11 cellular contexts compared by ENCODE assay signal in the genomic region with DNA sequence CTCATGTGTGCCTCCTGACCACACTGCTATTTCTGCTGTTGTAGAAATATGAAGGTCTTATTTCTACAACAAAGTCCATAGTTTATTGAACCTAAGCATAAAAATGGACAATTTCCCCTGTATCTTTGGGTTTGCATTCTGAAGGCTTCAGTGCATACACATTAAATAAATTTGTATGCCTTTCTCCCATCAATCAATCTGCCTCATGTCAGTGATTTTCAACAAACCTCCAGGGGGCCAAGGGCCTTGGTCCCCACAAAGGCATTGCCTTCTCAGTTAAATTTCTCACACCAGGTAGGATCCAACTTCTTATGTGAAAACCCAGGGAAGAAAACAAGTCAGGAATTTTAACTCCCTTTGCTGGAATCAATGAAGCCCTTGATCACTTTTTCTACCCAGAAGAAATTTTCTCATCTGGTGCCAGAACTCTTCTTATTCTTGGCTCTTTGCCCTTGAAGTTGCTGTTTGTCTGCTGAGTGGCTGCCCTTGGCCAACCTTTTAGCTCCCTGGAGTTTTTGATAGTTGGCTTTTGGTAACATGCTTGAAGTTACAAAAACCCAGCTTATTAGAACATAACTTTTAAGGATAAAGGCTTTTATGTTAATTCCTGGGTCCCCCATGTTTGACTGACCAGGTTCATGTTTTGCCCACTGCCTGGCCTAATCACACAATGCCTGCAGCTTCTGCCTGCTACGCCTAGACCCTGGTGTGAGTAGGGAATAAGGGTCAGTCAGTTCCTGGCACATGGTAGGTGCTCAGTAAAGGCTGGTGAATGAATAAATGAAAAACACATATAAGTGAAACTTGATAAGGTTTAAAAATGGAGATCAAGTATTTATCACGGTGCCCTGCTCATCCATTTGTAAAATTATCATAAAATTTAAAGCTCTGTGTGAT. TPM values are rescaled to one million over a fixed set of nuclear protein-coding genes. Genes with fewer than 3 reads are reported as not detected.
DNase-seq lines count a peak whose midpoint lies in the region; ATAC-seq, FAIRE-seq and TF ChIP-seq lines count a peak whose summit lies in the region.
"Had no signal": no experiment of that assay in that cellular context is flagged by ENCODE, and none has a peak within 500 bp of the region (broad histone marks: within the 10 kb centered on the region; RNA-seq: fewer than 3 reads in every experiment).

No MANE protein-coding gene starts in this region.

- peak overlapping the region; percentile 16 to 54 for H3K27ac ChIP-seq in kidney (ENCODE audit: low read depth in 2 of 2, low read length in 2 of 2)
- peak overlapping the region in 1 of 2 donors; percentile 32 for H3K27ac ChIP-seq in testis
- H3K27ac ChIP-seq in A673 (ENCODE audit: low read depth, low read length, poor library complexity, severe bottlenecking): no peak overlapping the region
- H3K27ac ChIP-seq: KMS-11 had no signal

- WGBS in testis, 2 donors: 63 to 73% methylated on average over 2 of the region's 2 CpGs

- no peak for TF ChIP-seq POLR2A in testis (IDR thresholded peaks at IDR 0.05)

- no TSS peak for BruUV-seq in A673 (replicated peaks; lab: Mats Ljungman, UMichigan)

- no peak overlapping the region for H3K9ac ChIP-seq in kidney (ENCODE audit: low read length in 2 of 2)
- H3K9ac ChIP-seq: KMS-11 had no signal

- peak overlapping the region; percentile 26 for H3K27ac Mint-ChIP-seq in activated CD4-positive, alpha-beta memory T cell treated with anti-CD3 and anti-CD28 coated beads for 36 hours
- no peak overlapping the region for H3K27ac Mint-ChIP-seq in activated CD4-positive, alpha-beta memory T cell treated with anti-CD3 and anti-CD28 coated beads, Interleukin-2, amount 10 ng/mL, durations not matched to agents 7 days and 5 days
- H3K27ac Mint-ChIP-seq: stimulated activated naive CD8-positive, alpha-beta T cell treated with anti-CD3 and anti-CD28 coated beads, Interleukin-15, Interleukin-2, amounts not matched to agents 100 ng/mL and 50 ng/mL, for 24 hours had no signal

- peaks cover 14% of the 10 kb centered on the region for H3K4me1 Mint-ChIP-seq in activated CD4-positive, alpha-beta memory T cell treated with anti-CD3 and anti-CD28 coated beads for 36 hours (ENCODE audit: low read depth)
- peaks cover 2% of the 10 kb centered on the region for H3K4me1 Mint-ChIP-seq in activated CD4-positive, alpha-beta memory T cell treated with anti-CD3 and anti-CD28 coated beads, Interleukin-2, amount 10 ng/mL, durations not matched to agents 7 days and 5 days

- CTCF ChIA-PET in activated CD4-positive, alpha-beta memory T cell treated with anti-CD3 and anti-CD28 coated beads for 36 hours (lab: Charles Lee): interaction anchor here (0.8 to 10.7 kb wide), 38 partner anchors 9 to 256 kb away, joined by 3 to 233 read pairs (median 4); a partner anchor contains a TSS
- CTCF ChIA-PET in activated CD4-positive, alpha-beta memory T cell treated with anti-CD3 and anti-CD28 coated beads, Interleukin-2, amount 10 ng/mL, durations not matched to agents 7 days and 5 days (lab: Charles Lee): interaction anchor here (0.7 to 3.9 kb wide), 18 partner anchors 9 to 359 kb away, joined by 3 to 79 read pairs (median 4); no protein-coding TSS in a partner anchor
- CTCF ChIA-PET in A673 (lab: Charles Lee): interaction anchor here (0.8 to 2.2 kb wide), 4 partner anchors 217 to 258 kb away, joined by 3 to 34 read pairs (median 9); no protein-coding TSS in a partner anchor

- no peaks in the 10 kb centered on the region for H3K9me3 ChIP-seq in kidney (ENCODE audit: control insufficient read depth in 1 of 2, low read length in 2 of 2)
- H3K9me3 ChIP-seq in testis: no peaks in the 10 kb centered on the region
- H3K9me3 ChIP-seq in A673 (ENCODE audit: low read depth, low read length, poor library complexity, severe bottlenecking): no peaks in the 10 kb centered on the region

- H3K36me3 ChIP-seq in kidney (ENCODE audit: control insufficient read depth in 1 of 2, insufficient read depth in 2 of 2, low read length in 2 of 2): no peaks in the 10 kb centered on the region
- no peaks in the 10 kb centered on the region for H3K36me3 ChIP-seq in testis (ENCODE audit: low read depth, missing control alignments)
- H3K36me3 ChIP-seq in A673 (ENCODE audit: insufficient read depth, low read length, poor library complexity, severe bottlenecking): no peaks in the 10 kb centered on the region

- H3K4me3 Mint-ChIP-seq in activated CD4-positive, alpha-beta memory T cell treated with anti-CD3 and anti-CD28 coated beads for 36 hours: no peak overlapping the region
- no peak overlapping the region for H3K4me3 Mint-ChIP-seq in activated CD4-positive, alpha-beta memory T cell treated with anti-CD3 and anti-CD28 coated beads, Interleukin-2, amount 10 ng/mL, durations not matched to agents 7 days and 5 days
- H3K4me3 Mint-ChIP-seq: stimulated activated naive CD8-positive, alpha-beta T cell treated with anti-CD3 and anti-CD28 coated beads, Interleukin-15, Interleukin-2, amounts not matched to agents 100 ng/mL and 50 ng/mL, for 24 hours had no signal

- no peak for FAIRE-seq in kidney (lab: Jason Lieb, UNC)
- FAIRE-seq: colon had no signal

- ATAC-seq in GM19467 (IDR thresholded peaks at IDR 0.05; ENCODE audit: unreplicated experiment) (no peak), HG03139 (IDR thresholded peaks at IDR 0.05; ENCODE audit: unreplicated experiment) (no peak)

- in situ Hi-C loops in astrocyte of the cerebellum (cut with HindIII; ENCODE audit: low sequenced_read_pairs): loop anchor here (25.0 kb wide), 1 partner anchor 225 kb away; no protein-coding TSS in a partner anchor

- no peak for TF ChIP-seq CTCF in astrocyte of the cerebellum (IDR thresholded peaks at IDR 0.05; ENCODE audit: low read depth, low read length, missing control alignments)
- TF ChIP-seq CTCF in kidney (IDR thresholded peaks at IDR 0.05; ENCODE audit: borderline replicate concordance, extremely low read depth, insufficient read depth): no peak
- peak in 1 of 3 experiments; percentile 22 for TF ChIP-seq CTCF in testis (IDR thresholded peaks at IDR 0.05)
- TF ChIP-seq CTCF in A673 (conservative IDR thresholded peaks at IDR 0.05; ENCODE audit: low read depth, low read length): no peak

- H3K27me3 Mint-ChIP-seq in activated CD4-positive, alpha-beta memory T cell treated with anti-CD3 and anti-CD28 coated beads for 36 hours: no peaks in the 10 kb centered on the region
- H3K27me3 Mint-ChIP-seq in activated CD4-positive, alpha-beta memory T cell treated with anti-CD3 and anti-CD28 coated beads, Interleukin-2, amount 10 ng/mL, durations not matched to agents 7 days and 5 days: no peaks in the 10 kb centered on the region
- H3K27me3 Mint-ChIP-seq: stimulated activated naive CD8-positive, alpha-beta T cell treated with anti-CD3 and anti-CD28 coated beads, Interleukin-15, Interleukin-2, amounts not matched to agents 100 ng/mL and 50 ng/mL, for 24 hours had no signal

- H3K27me3 ChIP-seq in testis (no peaks in the 10 kb centered on the region), A673 (replicated peaks; ENCODE audit: insufficient read depth, low read depth, low read length, poor library complexity) (no peaks in the 10 kb centered on the region)

- H3K4me1 ChIP-seq in kidney (ENCODE audit: control insufficient read depth in 1 of 2, insufficient read depth in 1 of 2, low read depth in 1 of 2, low read length in 2 of 2) (peaks cover 8 to 12% of the 10 kb centered on the region in 2 donors), testis (peaks cover 10% of the 10 kb centered on the region), A673 (ENCODE audit: insufficient read depth, low read length, poor library complexity, severe bottlenecking) (peaks cover 7% of the 10 kb centered on the region)

- POLR2A ChIA-PET in activated CD4-positive, alpha-beta memory T cell treated with anti-CD3 and anti-CD28 coated beads for 36 hours (lab: Charles Lee): interaction anchor here (1.5 kb wide), 1 partner anchor 164 kb away, joined by 4 read pairs; no protein-coding TSS in a partner anchor
- POLR2A ChIA-PET in activated CD4-positive, alpha-beta memory T cell treated with anti-CD3 and anti-CD28 coated beads, Interleukin-2, amount 10 ng/mL, durations not matched to agents 7 days and 5 days (lab: Charles Lee): interaction anchor here (1.4 to 1.6 kb wide), 2 partner anchors 251 to 258 kb away, joined by 4 to 11 read pairs; no protein-coding TSS in a partner anchor
- POLR2A ChIA-PET in A673 (lab: Charles Lee; ENCODE audit: low non-redundant PET): no interaction called here

- H3K36me3 Mint-ChIP-seq in activated CD4-positive, alpha-beta memory T cell treated with anti-CD3 and anti-CD28 coated beads for 36 hours: peaks cover 7% of the 10 kb centered on the region
- peaks cover 4% of the 10 kb centered on the region for H3K36me3 Mint-ChIP-seq in activated CD4-positive, alpha-beta memory T cell treated with anti-CD3 and anti-CD28 coated beads, Interleukin-2, amount 10 ng/mL, durations not matched to agents 7 days and 5 days (ENCODE audit: low read depth)

- no peaks in the 10 kb centered on the region for H3K9me3 Mint-ChIP-seq in activated CD4-positive, alpha-beta memory T cell treated with anti-CD3 and anti-CD28 coated beads for 36 hours
- H3K9me3 Mint-ChIP-seq in activated CD4-positive, alpha-beta memory T cell treated with anti-CD3 and anti-CD28 coated beads, Interleukin-2, amount 10 ng/mL, durations not matched to agents 7 days and 5 days: no peaks in the 10 kb centered on the region
- H3K9me3 Mint-ChIP-seq: stimulated activated naive CD8-positive, alpha-beta T cell treated with anti-CD3 and anti-CD28 coated beads, Interleukin-15, Interleukin-2, amounts not matched to agents 100 ng/mL and 50 ng/mL, for 24 hours had no signal

- H3K4me3 ChIP-seq in astrocyte of the cerebellum (ENCODE audit: low read depth, low read length): no peak overlapping the region
- H3K4me3 ChIP-seq in kidney (ENCODE audit: low read length in 2 of 2): no peak overlapping the region
- no peak overlapping the region for H3K4me3 ChIP-seq in testis
- H3K4me3 ChIP-seq in A673 (ENCODE audit: low read depth, low read length, poor library complexity, severe bottlenecking): no peak overlapping the region

- no peak for DNase-seq in activated CD4-positive, alpha-beta memory T cell treated with anti-CD3 and anti-CD28 coated beads for 36 hours
- DNase-seq in activated CD4-positive, alpha-beta memory T cell treated with anti-CD3 and anti-CD28 coated beads, Interleukin-2, amount 10 ng/mL, durations not matched to agents 7 days and 5 days: no peak
- peak; percentile 71 for DNase-seq in astrocyte of the cerebellum (ENCODE audit: low read depth)
- DNase-seq in kidney: no peak
- peak; percentile 61 for DNase-seq in testis
- DNase-seq in A673 (ENCODE audit: low spot score): no peak

- intact Hi-C loops in activated CD4-positive, alpha-beta memory T cell treated with anti-CD3 and anti-CD28 coated beads for 36 hours (cut with micrococcal nuclease): no loop called here
- intact Hi-C loops in kidney (cut with DNase I): no loop called here
- intact Hi-C loops in testis (cut with DNase I; ENCODE audit: low total_unique reads): loop anchor here (5.0 kb wide), 1 partner anchor 215 kb away; no protein-coding TSS in a partner anchor
- intact Hi-C loops in A673 (cut with micrococcal nuclease; ENCODE audit: unreplicated experiment): no loop called here

RNA-seq across cellular contexts. Expression of a gene that starts 37.0 kb away (rescaled TPM):
- 1 to 10 TPM; 9.0 to 9.8 TPM for total RNA-seq in activated CD4-positive, alpha-beta memory T cell treated with anti-CD3 and anti-CD28 coated beads for 36 hours
- 1 to 10 TPM; 7.9 to 9.4 TPM for total RNA-seq in activated CD4-positive, alpha-beta memory T cell treated with anti-CD3 and anti-CD28 coated beads, Interleukin-2, amount 10 ng/mL, durations not matched to agents 7 days and 5 days
- total RNA-seq in kidney (6.1 TPM), testis (1 to 10 TPM; 2.2 to 6.0 TPM), A673 (2021) (5.8 and 7.1 TPM in 2 replicates)
- polyA plus RNA-seq in kidney (ENCODE audit: insufficient read depth, low read depth, low replicate concordance) (7.2 TPM), testis (ENCODE audit: insufficient read depth, low read depth, low replicate concordance) (5.4 TPM)

Comparison
In these comparisons a context has a peak if more than half of its experiments do, and no peak if none do; other contexts are left out.
1. DNase-seq: peak in astrocyte of the cerebellum (single experiment) and testis (single experiment); none in activated CD4-positive, alpha-beta memory T cell treated with anti-CD3 and anti-CD28 coated beads for 36 hours (single experiment), activated CD4-positive, alpha-beta memory T cell treated with anti-CD3 and anti-CD28 coated beads, Interleukin-2, amount 10 ng/mL, durations not matched to agents 7 days and 5 days (single experiment), kidney (single experiment) and A673 (single experiment).